In the genomic region with DNA sequence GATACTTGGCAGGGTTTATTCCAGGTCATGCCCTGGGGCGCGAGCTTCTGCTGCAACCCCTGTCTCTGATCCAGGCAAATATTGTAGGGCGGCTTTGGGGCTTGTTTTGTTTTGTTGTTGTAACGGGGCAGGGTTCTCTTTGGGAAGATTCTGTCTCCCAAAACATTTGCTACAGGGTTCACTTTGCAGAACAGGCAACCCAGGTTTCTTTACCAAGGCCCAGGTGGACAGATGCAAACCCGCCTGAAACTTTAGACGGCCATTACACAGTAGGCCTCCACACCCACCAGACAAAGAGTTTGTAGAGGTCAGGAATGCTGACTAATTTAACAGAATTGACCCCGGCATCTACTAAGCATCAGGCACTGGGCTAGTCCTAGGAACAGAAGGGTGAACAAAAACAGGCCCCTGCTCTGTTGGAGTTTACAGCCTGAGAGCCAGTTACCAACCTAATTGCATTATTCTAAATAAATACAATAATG, we compare ENCODE assay signal across 8 cellular contexts. TPM values are rescaled to one million over a fixed set of nuclear protein-coding genes. Genes with fewer than 3 reads are reported as not detected.
DNase-seq lines count a peak whose midpoint lies in the region; ATAC-seq and TF ChIP-seq lines count a peak whose summit lies in the region.

No MANE protein-coding gene starts in this region.

- TF ChIP-seq CTCF in BE2C (IDR thresholded peaks at IDR 0.05; ENCODE audit: low read depth, low read length) (no peak), cardiac fibroblast (IDR thresholded peaks at IDR 0.05; ENCODE audit: low read depth, low read length) (no peak), GM20000 (IDR thresholded peaks at IDR 0.05; ENCODE audit: extremely low read depth, missing control alignments) (no peak)

- H3K4me3 Mint-ChIP-seq in naive thymus-derived CD4-positive, alpha-beta T cell = peak overlapping the region; percentile 86 to 95 (median 92)

- intact Hi-C loops in naive thymus-derived CD4-positive, alpha-beta T cell (cut with micrococcal nuclease) = loop anchor here (2.0 to 10.0 kb wide), 3 partner anchors 47 to 1161 kb away; partner anchors contain the start of genes HYCC1 (in 1 of the 2) and KLHL7 (in 1 of the 2)

- H3K27me3 ChIP-seq in BE2C (no peaks in the 10 kb centered on the region), HUES6 (ENCODE audit: control insufficient read depth, insufficient read depth, low read length) (no peaks in the 10 kb centered on the region; the same call in 1 of the 2 replicates)
- no peaks in the 10 kb centered on the region for H3K27me3 ChIP-seq in naive thymus-derived CD4-positive, alpha-beta T cell (ENCODE audit: control insufficient read depth in 2 of 2, insufficient read depth in 2 of 2, low read length in 2 of 2)

- DNase-seq in BE2C (peak; percentile 89), cardiac fibroblast (ENCODE audit: low read depth in 2 of 2) (no peak), NCI-H187 (lab: John Stamatoyannopoulos, UW) (no peak), NCI-H2227 (lab: John Stamatoyannopoulos, UW; ENCODE audit: unreplicated experiment) (no peak), GM20000 (ENCODE audit: low spot score) (no peak)
- DNase-seq in naive thymus-derived CD4-positive, alpha-beta T cell = no peak
- DNase-seq in stimulated activated CD4-positive, alpha-beta T cell treated with anti-CD3 and anti-CD28 coated beads, Interleukin-2, amount 100 ng/mL, for 48 hours = no peak

- no peak for ATAC-seq in naive thymus-derived CD4-positive, alpha-beta T cell

- peaks cover 13% of the 10 kb centered on the region for H3K4me1 ChIP-seq in BE2C
- peaks cover 49% of the 10 kb centered on the region for H3K4me1 ChIP-seq in HUES6 (ENCODE audit: control insufficient read depth, insufficient read depth, low read length)
- peaks cover 0 to 31% of the 10 kb centered on the region in 2 donors for H3K4me1 ChIP-seq in naive thymus-derived CD4-positive, alpha-beta T cell (ENCODE audit: control insufficient read depth in 2 of 2, insufficient read depth in 2 of 2, low read length in 2 of 2)

- H3K9me3 Mint-ChIP-seq in naive thymus-derived CD4-positive, alpha-beta T cell = no peaks in the 10 kb centered on the region

- H3K9ac ChIP-seq in HUES6 (ENCODE audit: low read length) = peak overlapping the region; percentile 100

- CTCF ChIA-PET in naive thymus-derived CD4-positive, alpha-beta T cell (lab: Charles Lee) = no interaction called here

- H3K4me3 ChIP-seq in BE2C (ENCODE audit: low read depth, low read length) (peak overlapping the region; percentile 66), HUES6 (ENCODE audit: low read depth, low read length) (peak overlapping the region; percentile 89), cardiac fibroblast (replicated peaks in 1 of 2; ENCODE audit: low read depth in 2 of 2, low read length in 2 of 2) (peak overlapping the region; percentile 74 to 75)
- peak overlapping the region; percentile 57 for H3K4me3 ChIP-seq in naive thymus-derived CD4-positive, alpha-beta T cell (ENCODE audit: low read length)

- peak overlapping the region; percentile 99 for H3K27ac ChIP-seq in HUES6 (ENCODE audit: low read depth, low read length)
- H3K27ac ChIP-seq in naive thymus-derived CD4-positive, alpha-beta T cell (ENCODE audit: low read depth, low read length) = no peak overlapping the region

- peak overlapping the region in 7 of 9 donors; percentile 15 to 85 (median 71) for H3K27ac Mint-ChIP-seq in naive thymus-derived CD4-positive, alpha-beta T cell

- H3K9me3 ChIP-seq in BE2C = no peaks in the 10 kb centered on the region
- no peaks in the 10 kb centered on the region for H3K9me3 ChIP-seq in HUES6 (ENCODE audit: control insufficient read depth, insufficient read depth, low read depth, low read length)
- no peaks in the 10 kb centered on the region for H3K9me3 ChIP-seq in naive thymus-derived CD4-positive, alpha-beta T cell (ENCODE audit: control insufficient read depth in 2 of 3, low read length in 3 of 3)

- POLR2A ChIA-PET in naive thymus-derived CD4-positive, alpha-beta T cell (lab: Charles Lee) = interaction anchor here (0.7 to 1.2 kb wide), 2 partner anchors 78 to 877 kb away, joined by 3 read pairs; partner anchors contain the start of gene TOMM7

- H3K4me1 Mint-ChIP-seq in naive thymus-derived CD4-positive, alpha-beta T cell = peaks cover 27 to 73% (median 58%) of the 10 kb centered on the region in 7 donors

- H3K36me3 Mint-ChIP-seq in naive thymus-derived CD4-positive, alpha-beta T cell = peaks cover 0 to 3% (median 0%) of the 10 kb centered on the region in 5 donors

- no peaks in the 10 kb centered on the region for H3K36me3 ChIP-seq in BE2C
- no peaks in the 10 kb centered on the region for H3K36me3 ChIP-seq in HUES6 (ENCODE audit: control insufficient read depth, insufficient read depth, low read length)
- peaks cover 0 to 3% (median 0%) of the 10 kb centered on the region in 3 experiments for H3K36me3 ChIP-seq in naive thymus-derived CD4-positive, alpha-beta T cell (ENCODE audit: control insufficient read depth in 2 of 3, insufficient read depth in 3 of 3, low read length in 3 of 3)

- H3K27me3 Mint-ChIP-seq in naive thymus-derived CD4-positive, alpha-beta T cell = peaks cover 0 to 20% (median 0%) of the 10 kb centered on the region in 5 donors

RNA-seq across cellular contexts. Expression of gene CDCA7L, which starts 0.6 kb away (rescaled TPM):
- 7.6 TPM for polyA plus RNA-seq in BE2C (2012; ENCODE audit: insufficient read depth, insufficient read length, low read depth)
- total RNA-seq in naive thymus-derived CD4-positive, alpha-beta T cell = 10 to 100 TPM; 24.3 to 47.0 (median 41.0) TPM
- 10 to 100 TPM; 51.1 to 70.4 TPM for polyA plus RNA-seq in naive thymus-derived CD4-positive, alpha-beta T cell
